In the genomic region with DNA sequence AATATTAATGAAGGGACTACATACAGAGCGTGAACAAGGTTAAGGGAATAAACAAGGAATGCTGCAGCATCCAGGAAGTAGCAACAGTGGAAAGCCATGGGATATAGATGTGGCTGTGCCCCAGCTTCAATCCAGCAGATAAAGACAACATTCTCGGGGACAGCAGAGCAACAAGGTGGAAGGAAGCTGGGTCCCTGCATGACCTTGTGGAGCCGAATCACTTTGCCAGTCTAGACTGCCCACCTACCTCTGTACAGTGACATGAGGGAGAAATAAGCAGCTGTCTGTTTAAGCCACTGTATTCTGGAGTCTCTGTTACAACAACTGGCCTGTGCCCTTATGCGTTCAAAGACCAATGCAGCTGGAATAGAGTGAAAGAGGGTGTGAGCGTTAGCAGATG, we compare ENCODE assay signal across 23 cellular contexts. TPM values are rescaled to one million over a fixed set of nuclear protein-coding genes. Genes with fewer than 3 reads are reported as not detected.
DNase-seq lines count a peak whose midpoint lies in the region; ATAC-seq, FAIRE-seq and TF ChIP-seq lines count a peak whose summit lies in the region.
"Had no signal": no experiment of that assay in that cellular context is flagged by ENCODE, and none has a peak within 500 bp of the region (broad histone marks: within the 10 kb centered on the region; RNA-seq: fewer than 3 reads in every experiment).

No MANE protein-coding gene starts in this region.

- H3K36me3 ChIP-seq in HepG2 (replicated peaks in 1 of 2; ENCODE audit: control insufficient read depth in 1 of 2, insufficient read depth in 2 of 2, low read length in 2 of 2): no peaks in the 10 kb centered on the region
- no peaks in the 10 kb centered on the region for H3K36me3 ChIP-seq in right lobe of liver
- H3K36me3 ChIP-seq in H1 (ENCODE audit: control insufficient read depth in 2 of 4, insufficient read depth in 4 of 4, low read length in 3 of 4): no peaks in the 10 kb centered on the region
- H3K36me3 ChIP-seq: BLaER1 treated with 17β-estradiol and CSF1 and Interleukin-3, amounts not matched to agents 10 nM and 100 nM had no signal

- no peak for TF ChIP-seq RAD21 in HepG2 (CRISPR knock-in tag; IDR thresholded peaks at IDR 0.05)
- TF ChIP-seq RAD21 in H1 (IDR thresholded peaks at IDR 0.05 in 1 of 2, conservative IDR thresholded peaks at IDR 0.05 in 1 of 2; ENCODE audit: low read depth in 2 of 2, low read length in 2 of 2): no peak

- H4K8ac ChIP-seq in H1 (ENCODE audit: extremely low read depth, insufficient read depth, low read length): no peak overlapping the region

- DNase-seq in HepG2 (ENCODE audit: low spot score): no peak
- DNase-seq in right lobe of liver: no peak
- DNase-seq in H1 (ENCODE audit: low read depth in 1 of 2, low spot score in 2 of 2): no peak
- DNase-seq in glutamatergic neuron: no peak
- no peak for DNase-seq in progenitor cell of endocrine pancreas (ENCODE audit: low spot score, unreplicated experiment)
- DNase-seq in left ventricle myocardium superior: no peak
- DNase-seq: AML-193; Caco-2; Calu3; CD4-positive, alpha-beta T cell; CD8-positive, alpha-beta T cell; DMS79 treated with DMSO at 0.1 percent for 48 hours; GF-D8 had no signal

- TF ChIP-seq CTCF in HepG2 (CRISPR knock-in tag; IDR thresholded peaks at IDR 0.05): no peak
- TF ChIP-seq CTCF in right lobe of liver (IDR thresholded peaks at IDR 0.05): no peak
- no peak for TF ChIP-seq CTCF in H1 (IDR thresholded peaks at IDR 0.05; ENCODE audit: control extremely low read depth in 1 of 3, insufficient read depth in 1 of 3, low read depth in 1 of 3, low read length in 3 of 3)
- no peak for TF ChIP-seq CTCF in glutamatergic neuron (IDR thresholded peaks at IDR 0.05; ENCODE audit: partially characterized antibody, unreplicated experiment)
- TF ChIP-seq CTCF in progenitor cell of endocrine pancreas (IDR thresholded peaks at IDR 0.05; ENCODE audit: unreplicated experiment): no peak

- H3K18ac ChIP-seq in H1 (ENCODE audit: extremely low read depth, low read length): no peak overlapping the region

- H3K9ac ChIP-seq in HepG2 (ENCODE audit: insufficient read depth, low read depth, low read length) (no peak overlapping the region), H1 (replicated peaks in 1 of 4; ENCODE audit: extremely low read depth in 1 of 4, low read depth in 3 of 4, low read length in 3 of 4) (no peak overlapping the region)
- H3K9ac ChIP-seq: BLaER1 treated with 17β-estradiol and CSF1 and Interleukin-3, amounts not matched to agents 10 nM and 100 nM had no signal

- in situ Hi-C loops in HepG2 (cut with HindIII; ENCODE audit: extremely low pct_ligation_motif_present, low pct_unique_long_range_greater_than_20kb): no loop called here

- H2BK12ac ChIP-seq in H1 (ENCODE audit: low read depth, low read length): no peak overlapping the region

- H2BK20ac ChIP-seq in H1 (ENCODE audit: low read length): 0 out of 2 replicates have a peak overlapping the region, but pooled peaks have one; percentile 56

- H3K23me2 ChIP-seq in H1 (ENCODE audit: low read depth, low read length): no peaks in the 10 kb centered on the region

- H3K27me3 ChIP-seq in HepG2 (ENCODE audit: control insufficient read depth in 1 of 2, insufficient read depth in 2 of 2, low read length in 2 of 2) (peaks cover 1 to 30% of the 10 kb centered on the region in 2 experiments; a peak in 3 of 5 replicates), right lobe of liver (no peaks in the 10 kb centered on the region), H1 (replicated peaks in 1 of 4; ENCODE audit: control insufficient read depth in 3 of 4, extremely low read depth in 1 of 4, insufficient read depth in 3 of 4, low read length in 3 of 4) (no peaks in the 10 kb centered on the region)
- H3K27me3 ChIP-seq: BLaER1 treated with 17β-estradiol and CSF1 and Interleukin-3, amounts not matched to agents 10 nM and 100 nM had no signal

- H3K4me1 Mint-ChIP-seq in glutamatergic neuron (ENCODE audit: low read depth, unreplicated experiment): peaks cover 4% of the 10 kb centered on the region
- H3K4me1 Mint-ChIP-seq in progenitor cell of endocrine pancreas (ENCODE audit: low read depth): peaks cover 6% of the 10 kb centered on the region
- H3K4me1 Mint-ChIP-seq: B cell had no signal

- no TSS peak for BruUV-seq in HepG2 (replicated peaks; lab: Mats Ljungman, UMichigan)

- no peak overlapping the region for H3K4ac ChIP-seq in H1 (replicated peaks; ENCODE audit: insufficient read length, low read depth, low read length)

- H3K9me3 ChIP-seq in HepG2 (ENCODE audit: low read length) (no peaks in the 10 kb centered on the region), right lobe of liver (no peaks in the 10 kb centered on the region), H1 (ENCODE audit: insufficient read depth in 2 of 2, low read depth in 1 of 2, low read length in 1 of 2) (no peaks in the 10 kb centered on the region; a peak in 1 of 4 replicates)
- H3K9me3 ChIP-seq: A549, Caco-2 had no signal

- H3K4me3 ChIP-seq in HepG2 (replicated peaks in 1 of 3; ENCODE audit: insufficient read depth in 1 of 3, low read depth in 2 of 3, low read length in 3 of 3): no peak overlapping the region
- no peak overlapping the region for H3K4me3 ChIP-seq in right lobe of liver
- H3K4me3 ChIP-seq in H1 (ENCODE audit: extremely low read depth in 1 of 4, insufficient read depth in 2 of 4, low read depth in 3 of 4, low read length in 4 of 4): no peak overlapping the region
- H3K4me3 ChIP-seq: A549; BLaER1 treated with 17β-estradiol and CSF1 and Interleukin-3, amounts not matched to agents 10 nM and 100 nM had no signal

- H3K23ac ChIP-seq in H1 (ENCODE audit: insufficient read length): no peak overlapping the region

- TF ChIP-seq POLR2A in HepG2 (IDR thresholded peaks at IDR 0.05; ENCODE audit: insufficient read depth in 1 of 2, low read depth in 2 of 2, low read length in 2 of 2) (no peak), right lobe of liver (IDR thresholded peaks at IDR 0.05) (no peak), H1 (IDR thresholded peaks at IDR 0.05; ENCODE audit: control extremely low read depth in 1 of 2, low read depth in 2 of 2, low read length in 2 of 2) (no peak)

- H2BK15ac ChIP-seq in H1 (ENCODE audit: low read length): no peak overlapping the region

- WGBS in HepG2 (ENCODE audit: low lambda C conversion rate): 64% methylated on average over 5 of the region's 5 CpGs
- WGBS in right lobe of liver (ENCODE audit: insufficient coverage, low coverage, low lambda C conversion rate, missing lambda C conversion rate): 78% methylated on average over 4 of the region's 5 CpGs
- WGBS in H1 (ENCODE audit: extremely low coverage in 1 of 2, insufficient coverage in 1 of 2, insufficient read length in 1 of 2, insufficient replicate concordance in 2 of 2, low coverage in 1 of 2, low lambda C conversion rate in 2 of 2, missing lambda C conversion rate in 1 of 2), 2 experiments: 91% methylated on average over 5 of the region's 5 CpGs; no CpG with 5 or more reads in 1 of the 2 experiments

- H3K27me3 Mint-ChIP-seq in glutamatergic neuron (ENCODE audit: unreplicated experiment): peaks cover 2% of the 10 kb centered on the region
- H3K27me3 Mint-ChIP-seq in progenitor cell of endocrine pancreas: peaks cover 25% of the 10 kb centered on the region
- H3K27me3 Mint-ChIP-seq: B cell; CD4-positive, alpha-beta T cell had no signal

- H2BK5ac ChIP-seq in H1 (ENCODE audit: low read depth, low read length): no peak overlapping the region

- intact Hi-C loops in HepG2 (cut with micrococcal nuclease; ENCODE audit: unreplicated experiment) (no loop called here), right lobe of liver (cut with DNase I) (no loop called here), left ventricle myocardium superior (cut with micrococcal nuclease) (no loop called here)

- H4K20me1 ChIP-seq in HepG2 (ENCODE audit: insufficient read depth, low read length) (no peaks in the 10 kb centered on the region), H1 (replicated peaks in 1 of 2; ENCODE audit: control insufficient read depth in 1 of 2, insufficient read depth in 2 of 2, low read length in 2 of 2) (no peaks in the 10 kb centered on the region)
- H4K20me1 ChIP-seq: BLaER1 treated with 17β-estradiol and CSF1 and Interleukin-3, amounts not matched to agents 10 nM and 100 nM had no signal

- no peak overlapping the region for H3K14ac ChIP-seq in H1 (ENCODE audit: insufficient read length)

- H2AK5ac ChIP-seq in H1 (ENCODE audit: low read depth, low read length): no peak overlapping the region

- H3K79me1 ChIP-seq in H1 (ENCODE audit: low read depth, low read length): no peaks in the 10 kb centered on the region

- H3K79me2 ChIP-seq in HepG2 (ENCODE audit: insufficient read depth, low read length) (no peaks in the 10 kb centered on the region), H1 (ENCODE audit: control insufficient read depth in 1 of 2, insufficient read depth in 2 of 2, low read length in 2 of 2) (no peaks in the 10 kb centered on the region)

- H4K91ac ChIP-seq in H1 (replicated peaks; ENCODE audit: insufficient read length, low read length): no peak overlapping the region

- H3K27ac ChIP-seq in HepG2 (ENCODE audit: extremely low read length, insufficient read depth, low read length) (no peak overlapping the region), right lobe of liver (no peak overlapping the region), H1 (ENCODE audit: low read depth, low read length) (no peak overlapping the region)
- H3K27ac ChIP-seq: 22Rv1; A549; BLaER1 treated with 17β-estradiol and CSF1 and Interleukin-3, amounts not matched to agents 10 nM and 100 nM; C4-2B had no signal

- H3K9me3 Mint-ChIP-seq in glutamatergic neuron (ENCODE audit: unreplicated experiment): peaks cover 2% of the 10 kb centered on the region
- peaks cover 3% of the 10 kb centered on the region for H3K9me3 Mint-ChIP-seq in progenitor cell of endocrine pancreas (ENCODE audit: low read depth)

- peak overlapping the region; percentile 22 for H3K27ac Mint-ChIP-seq in glutamatergic neuron (ENCODE audit: unreplicated experiment)
- peak overlapping the region; percentile 75 for H3K27ac Mint-ChIP-seq in progenitor cell of endocrine pancreas
- H3K27ac Mint-ChIP-seq: B cell; CD4-positive, alpha-beta T cell; CD8-positive, alpha-beta T cell had no signal

- H2AFZ ChIP-seq in HepG2 (ENCODE audit: low read length) (no peak overlapping the region), H1 (ENCODE audit: low read length) (no peak overlapping the region)

- no peak overlapping the region for H3K56ac ChIP-seq in H1 (replicated peaks; ENCODE audit: insufficient read length, low read depth, low read length)

- peak; percentile 34 for ATAC-seq in HepG2
- no peak for ATAC-seq in right lobe of liver
- no peak for ATAC-seq in GM21529 (IDR thresholded peaks at IDR 0.05; ENCODE audit: unreplicated experiment)
- no peak for ATAC-seq in GM18907 (IDR thresholded peaks at IDR 0.05; ENCODE audit: unreplicated experiment)
- ATAC-seq in left ventricle myocardium superior: no peak
- ATAC-seq: A549; CD8-positive, alpha-beta T cell had no signal

- H4K5ac ChIP-seq in H1 (ENCODE audit: insufficient read length, low read depth, low read length): no peak overlapping the region

- CTCF ChIA-PET in HepG2 (lab: Yijun Ruan, JAX; ENCODE audit: low intra/inter-chr PET ratio, low total read pairs) (no interaction called here), H1 (lab: Charles Lee; ENCODE audit: partially characterized antibody) (interaction anchor here (0.9 to 2.1 kb wide), 3 partner anchors 11 to 17 kb away, joined by 3 to 6 read pairs (median 4); no protein-coding TSS in a partner anchor)

- TF ChIP-seq EP300 in HepG2 (IDR thresholded peaks at IDR 0.05; ENCODE audit: low read depth in 2 of 2, low read length in 2 of 2) (no peak), HepG2 (CRISPR knock-in tag; IDR thresholded peaks at IDR 0.05; ENCODE audit: borderline replicate concordance) (no peak), H1 (IDR thresholded peaks at IDR 0.05; ENCODE audit: borderline replicate concordance in 1 of 2, low read depth in 2 of 2, low read length in 2 of 2) (no peak)

- FAIRE-seq in HepG2 (lab: Jason Lieb, UNC) (no peak), H1 (lab: Jason Lieb, UNC) (no peak)
- FAIRE-seq: A549, D721Med, G401.6, GM12891 had no signal

- peaks cover 6% of the 10 kb centered on the region for H3K36me3 Mint-ChIP-seq in glutamatergic neuron (ENCODE audit: unreplicated experiment)
- H3K36me3 Mint-ChIP-seq in progenitor cell of endocrine pancreas (ENCODE audit: insufficient read depth): no peaks in the 10 kb centered on the region
- H3K36me3 Mint-ChIP-seq: CD8-positive, alpha-beta T cell had no signal

- H3K4me3 Mint-ChIP-seq in glutamatergic neuron (ENCODE audit: unreplicated experiment) (no peak overlapping the region), progenitor cell of endocrine pancreas (ENCODE audit: low read depth) (no peak overlapping the region)
- H3K4me3 Mint-ChIP-seq: B cell; CD4-positive, alpha-beta T cell; CD8-positive, alpha-beta T cell had no signal

- H2BK120ac ChIP-seq in H1 (replicated peaks; ENCODE audit: low read depth, low read length): no peak overlapping the region

- POLR2A ChIA-PET in HepG2 (lab: Yijun Ruan, JAX) (no interaction called here), H1 (lab: Charles Lee; ENCODE audit: partially characterized antibody) (interaction anchor here (1.0 kb wide), 1 partner anchor 14 kb away, joined by 3 read pairs; no protein-coding TSS in a partner anchor)

- H3K4me2 ChIP-seq in HepG2 (ENCODE audit: low read depth, low read length): no peak overlapping the region
- H3K4me2 ChIP-seq in H1 (ENCODE audit: insufficient read depth in 1 of 2, low read depth in 2 of 2, low read length in 2 of 2): no peak overlapping the region
- H3K4me2 ChIP-seq: A549; BLaER1 treated with 17β-estradiol and CSF1 and Interleukin-3, amounts not matched to agents 10 nM and 100 nM had no signal

- peaks cover 29% of the 10 kb centered on the region for H3K4me1 ChIP-seq in HepG2 (ENCODE audit: insufficient read depth, low read length)
- H3K4me1 ChIP-seq in right lobe of liver: no peaks in the 10 kb centered on the region
- H3K4me1 ChIP-seq in H1 (replicated peaks in 1 of 4; ENCODE audit: control insufficient read depth in 3 of 4, insufficient read depth in 4 of 4, low read length in 3 of 4): peaks cover 3 to 12% (median 10%) of the 10 kb centered on the region in 4 experiments; a peak in 5 of 7 replicates
- H3K4me1 ChIP-seq: A549, Caco-2 had no signal

RNA-seq across cellular contexts. Expression of a gene that starts 30.1 kb away (rescaled TPM):
- 10.3 and 10.4 TPM in 2 replicates for total RNA-seq in HepG2 (2016; rRNA removed; fragmentation: Illumina TruSeq; extraction: Trizol)
- total RNA-seq in HepG2 (2016; cell fraction: cytosol; rRNA removed; fragmentation: Illumina TruSeq; extraction: Trizol; ENCODE audit: low read depth): 10.9 and 13.8 TPM in 2 replicates
- 9.3 and 9.8 TPM in 2 replicates for total RNA-seq in HepG2 (2016; cell fraction: insoluble cytoplasmic fraction; rRNA removed; fragmentation: Illumina TruSeq; extraction: Trizol)
- total RNA-seq in HepG2 (2016; cell fraction: membrane; rRNA removed; fragmentation: Illumina TruSeq; extraction: Trizol): 6.0 and 7.3 TPM in 2 replicates
- 10.6 and 11.4 TPM in 2 replicates for total RNA-seq in HepG2 (2016; cell fraction: nucleus; rRNA removed; fragmentation: Illumina TruSeq; extraction: Trizol)
- 12.2 and 13.2 TPM in 2 replicates for polyA plus RNA-seq in HepG2 (2011; rRNA removed)
- polyA plus RNA-seq in HepG2 (2011; cell fraction: cytosol; rRNA removed): 6.4 and 11.6 TPM in 2 replicates
- 4.3 and 6.7 TPM in 2 replicates for polyA plus RNA-seq in HepG2 (2011; cell fraction: nucleus; rRNA removed)
- polyA plus RNA-seq in HepG2 (2012): 6.4 and 6.6 TPM in 2 replicates
- 1.2 and 1.6 TPM in 2 replicates for polyA plus RNA-seq in HepG2 (2016; cell fraction: cytosol; fragmentation: Illumina TruSeq; extraction: Trizol; ENCODE audit: low read depth)
- polyA plus RNA-seq in HepG2 (2016; cell fraction: insoluble cytoplasmic fraction; fragmentation: Illumina TruSeq; extraction: Trizol; ENCODE audit: low read depth): 4.8 and 6.2 TPM in 2 replicates
- 2.2 and 2.8 TPM in 2 replicates for polyA plus RNA-seq in HepG2 (2016; cell fraction: membrane; fragmentation: Illumina TruSeq; extraction: Trizol; ENCODE audit: low read depth)
- polyA plus RNA-seq in HepG2 (2016; cell fraction: nucleus; fragmentation: Illumina TruSeq; extraction: Trizol; ENCODE audit: insufficient read depth, low read depth): 10.1 and 10.4 TPM in 2 replicates
- polyA minus RNA-seq in HepG2 (2011; rRNA and poly(A)+ RNA removed; ENCODE audit: low replicate concordance): 25.6 and 32.5 TPM in 2 replicates
- polyA minus RNA-seq in HepG2 (2011; cell fraction: cytosol; rRNA and poly(A)+ RNA removed): 14.2 and 18.8 TPM in 2 replicates
- 14.0 and 15.4 TPM in 2 replicates for polyA minus RNA-seq in HepG2 (2011; cell fraction: nucleus; rRNA and poly(A)+ RNA removed)
- total RNA-seq in right lobe of liver: 10 to 100 TPM in 3 of 6 experiments, 1 to 10 TPM in 3; 5.7 to 13.2 (median 9.3) TPM
- 16.6 and 20.9 TPM in 2 replicates for total RNA-seq in H1 (2021; fragmentation: NEBNext Ultra II Directional; extraction: Animal tissue kit (Norgen Biotek cat#: 25700))
- polyA plus RNA-seq in H1 (2011; rRNA removed): 9.3 and 11.7 TPM in 2 replicates
- polyA plus RNA-seq in H1 (2011; cell fraction: cytosol; rRNA removed): 10.1 TPM
- polyA plus RNA-seq in H1 (2011; cell fraction: nucleus; rRNA removed): 6.1 TPM
- 4.6 to 8.5 TPM (median 6.8 TPM) in 4 replicates for polyA plus RNA-seq in H1 (2012, experiment 1 of 2)
- 1.3 TPM for polyA plus RNA-seq in H1 (2012, experiment 2 of 2)
- polyA plus RNA-seq in H1 (2013, experiment 1 of 2): 10.8 TPM
- polyA plus RNA-seq in H1 (2013, experiment 2 of 2): 11.6 TPM
- 37.7 and 50.7 TPM in 2 replicates for polyA minus RNA-seq in H1 (2011; rRNA and poly(A)+ RNA removed)
- polyA minus RNA-seq in H1 (2011; cell fraction: cytosol; rRNA and poly(A)+ RNA removed): 11.7 TPM
- 22.2 TPM for polyA minus RNA-seq in H1 (2011; cell fraction: nucleus; rRNA and poly(A)+ RNA removed)
- 32.8 TPM for total RNA-seq in glutamatergic neuron (ENCODE audit: unreplicated experiment)
- 17.4 and 18.0 TPM in 2 replicates for total RNA-seq in progenitor cell of endocrine pancreas
- 23.1 TPM for total RNA-seq in left ventricle myocardium superior
